32 cellular contexts compared by ENCODE assay signal in genomic region chrX:14923761-14924160, GRCh38.
"Had no signal": no experiment of that assay in that cellular context is flagged by ENCODE, and none has a peak within 500 bp of the region (broad histone marks: within the 10 kb centered on the region; RNA-seq: fewer than 3 reads in every experiment).

No MANE protein-coding gene starts in this region.

- H3K9me3 ChIP-seq: adrenal gland, Peyer's patch had no signal

- H3K27ac ChIP-seq: adrenal gland, Peyer's patch, VCaP had no signal

- H3K36me3 Mint-ChIP-seq: activated naive CD4-positive, alpha-beta T cell treated with anti-CD3 and anti-CD28 coated beads, Interleukin-2, amount 50 U/mL, for 72 hours; brain had no signal

- DNase-seq: activated B cell treated with CpG ODN at 0.5 μM for 24 hours; activated CD4-positive, alpha-beta memory T cell treated with anti-CD3 and anti-CD28 coated beads for 36 hours; activated CD4-positive, alpha-beta T cell treated with anti-CD3 and anti-CD28 coated beads for 4 hours; activated CD4-positive, alpha-beta T cell treated with anti-CD3 and anti-CD28 coated beads, Interleukin-2, amount 50 U/mL, for 1 hour; activated CD4-positive, CD25-positive, alpha-beta regulatory T cell treated with anti-CD3 and anti-CD28 coated beads, Interleukin-2, amount 50 U/mL, for 72 hours; activated CD8-positive, alpha-beta memory T cell treated with anti-CD3 and anti-CD28 coated beads, Interleukin-2, amount 50 U/mL, for 4 hours; activated gamma-delta T cell treated with Interleukin-2 at 50 U/mL for 16 hours; activated naive CD4-positive, alpha-beta T cell treated with anti-CD3 and anti-CD28 coated beads for 36 hours; activated T-cell treated with anti-CD3 and anti-CD28 coated beads for 4 hours; activated T-cell treated with anti-CD3 and anti-CD28 coated beads, Interleukin-2, amount 50 U/mL, for 4 hours; adrenal gland; NCI-H1105; NCI-H1417 treated with DMSO at 0.1 percent for 48 hours; NCI-H187 treated with DMSO at 0.1 percent for 48 hours; NCI-H2081; NCI-H345; NCI-H510A; NCI-H526; NCI-H748 treated with DMSO at 0.1 percent for 48 hours; NK-92 treated with Interleukin-12 subunit alpha and Interleukin-12 subunit beta, amount 100 ng/mL, for 24 hours; PC-3; Peyer's patch; RPMI8226; SW 1271; T-helper 1 cell; T-helper 2 cell; T-helper 9 cell had no signal

- H3K4me1 Mint-ChIP-seq: brain had no signal

- H3K27me3 ChIP-seq: adrenal gland, Peyer's patch had no signal

- H3K27ac Mint-ChIP-seq: activated B cell treated with CpG ODN at 0.5 μM for 24 hours; activated CD4-positive, alpha-beta memory T cell treated with anti-CD3 and anti-CD28 coated beads for 36 hours; activated naive CD4-positive, alpha-beta T cell treated with anti-CD3 and anti-CD28 coated beads for 36 hours; activated naive CD4-positive, alpha-beta T cell treated with anti-CD3 and anti-CD28 coated beads, Interleukin-2, amount 50 U/mL, for 72 hours; activated T-helper 1 cell treated with anti-CD3 and anti-CD28 coated beads, Interleukin-12 subunit alpha, Interleukin-12 subunit beta, Interleukin-2, Interleukin-4 antibody, amounts not matched to agents 30 ng/mL and 10 ng/mL and 1 ng/mL, durations not matched to agents 14 hours and 24 hours and 36 hours; brain had no signal

- H3K27me3 Mint-ChIP-seq: activated B cell treated with CpG ODN at 0.5 μM for 24 hours; activated CD4-positive, alpha-beta memory T cell treated with anti-CD3 and anti-CD28 coated beads for 36 hours; brain had no signal

- H3K9me3 Mint-ChIP-seq: activated B cell treated with CpG ODN at 0.5 μM for 24 hours; activated CD4-positive, alpha-beta memory T cell treated with anti-CD3 and anti-CD28 coated beads for 36 hours; activated naive CD4-positive, alpha-beta T cell treated with anti-CD3 and anti-CD28 coated beads for 36 hours; activated naive CD4-positive, alpha-beta T cell treated with anti-CD3 and anti-CD28 coated beads, Interleukin-2, amount 50 U/mL, for 72 hours; activated T-cell treated with anti-CD3 and anti-CD28 coated beads, Interleukin-2, amount 50 U/mL, for 4 hours; activated T-helper 1 cell treated with anti-CD3 and anti-CD28 coated beads, Interleukin-12 subunit alpha, Interleukin-12 subunit beta, Interleukin-2, Interleukin-4 antibody, amounts not matched to agents 30 ng/mL and 10 ng/mL and 1 ng/mL, durations not matched to agents 14 hours and 24 hours and 36 hours; brain had no signal

- FAIRE-seq: K562 had no signal

- H3K36me3 ChIP-seq: adrenal gland, Peyer's patch had no signal

- ATAC-seq: activated naive CD4-positive, alpha-beta T cell treated with anti-CD3 and anti-CD28 coated beads, Interleukin-2, amount 50 U/mL, for 72 hours; activated T-cell treated with anti-CD3 and anti-CD28 coated beads, Interleukin-2, amount 50 U/mL, for 4 hours; K562; PC-3 had no signal

- H3K4me3 ChIP-seq: adrenal gland, K562, Peyer's patch had no signal

- H3K4me1 ChIP-seq: adrenal gland, Peyer's patch had no signal

- H3K4me3 Mint-ChIP-seq: activated B cell treated with CpG ODN at 0.5 μM for 24 hours; activated CD4-positive, alpha-beta memory T cell treated with anti-CD3 and anti-CD28 coated beads for 36 hours; activated naive CD4-positive, alpha-beta T cell treated with anti-CD3 and anti-CD28 coated beads for 36 hours; activated T-cell treated with anti-CD3 and anti-CD28 coated beads, Interleukin-2, amount 50 U/mL, for 4 hours; activated T-helper 1 cell treated with anti-CD3 and anti-CD28 coated beads, Interleukin-12 subunit alpha, Interleukin-12 subunit beta, Interleukin-2, Interleukin-4 antibody, amounts not matched to agents 30 ng/mL and 10 ng/mL and 1 ng/mL, durations not matched to agents 14 hours and 24 hours and 36 hours; brain had no signal
